9 cellular contexts compared by ENCODE assay signal in genomic region chr7:21412291-21412896, GRCh38. TPM values are rescaled to one million over a fixed set of nuclear protein-coding genes. Genes with fewer than 3 reads are reported as not detected.
DNase-seq lines count a peak whose midpoint lies in the region; ATAC-seq and TF ChIP-seq lines count a peak whose summit lies in the region.
"Had no signal": no experiment of that assay in that cellular context is flagged by ENCODE, and none has a peak within 500 bp of the region (broad histone marks: within the 10 kb centered on the region; RNA-seq: fewer than 3 reads in every experiment).

No MANE protein-coding gene starts in this region.

- TF ChIP-seq CTCF in testis (IDR thresholded peaks at IDR 0.05): no peak

- no peak overlapping the region for H3K23ac ChIP-seq in mesenchymal stem cell (ENCODE audit: low read length in 2 of 2)

- DNase-seq in mesenchymal stem cell (peak; percentile 4), COLO829 (ENCODE audit: low spot score) (no peak), cardiac septum (ENCODE audit: low spot score) (no peak), testis (no peak)

- ATAC-seq in GM18499 (IDR thresholded peaks at IDR 0.05; ENCODE audit: insufficient read depth, unreplicated experiment): peak; percentile 63
- peak; percentile 57 for ATAC-seq in GM21381 (IDR thresholded peaks at IDR 0.05; ENCODE audit: unreplicated experiment)
- peak; percentile 88 for ATAC-seq in HG03439 (IDR thresholded peaks at IDR 0.05; ENCODE audit: unreplicated experiment)
- no peak for ATAC-seq in HG03354 (IDR thresholded peaks at IDR 0.05; ENCODE audit: poor library complexity, severe bottlenecking, unreplicated experiment)

- H2AK5ac ChIP-seq in mesenchymal stem cell (ENCODE audit: low read length, severe bottlenecking): no peak overlapping the region

- H3K79me1 ChIP-seq in mesenchymal stem cell (replicated peaks; ENCODE audit: low read length, poor library complexity, severe bottlenecking): no peaks in the 10 kb centered on the region

- no peak overlapping the region for H3K9ac ChIP-seq in mesenchymal stem cell (ENCODE audit: low read length)

- H2BK120ac ChIP-seq in mesenchymal stem cell (ENCODE audit: low read depth, low read length): no peak overlapping the region

- H3K9me3 ChIP-seq in mesenchymal stem cell (ENCODE audit: control insufficient read depth, low read length) (no peaks in the 10 kb centered on the region), testis (no peaks in the 10 kb centered on the region)
- H3K9me3 ChIP-seq: neutrophil had no signal

- H3K36me3 ChIP-seq in mesenchymal stem cell (ENCODE audit: control insufficient read depth in 1 of 2, insufficient read depth in 2 of 2, low read depth in 1 of 2, low read length in 2 of 2) (no peaks in the 10 kb centered on the region), testis (ENCODE audit: low read depth, missing control alignments) (no peaks in the 10 kb centered on the region)
- H3K36me3 ChIP-seq: neutrophil had no signal

- intact Hi-C loops in cardiac septum (cut with DNase I) (no loop called here), testis (cut with DNase I; ENCODE audit: low total_unique reads) (no loop called here)

- H2AFZ ChIP-seq in mesenchymal stem cell (ENCODE audit: low read depth, low read length): no peak overlapping the region

- H3K4ac ChIP-seq in mesenchymal stem cell (ENCODE audit: low read depth in 1 of 2, low read length in 2 of 2): no peak overlapping the region

- no CpG with 5 or more reads among the region's 1 CpG for WGBS in mesenchymal stem cell
- 77 to 88% methylated on average over 1 of the region's 1 CpG for WGBS in testis, 2 donors

- no peak overlapping the region for H3K14ac ChIP-seq in mesenchymal stem cell (ENCODE audit: low read length in 2 of 2)

- TF ChIP-seq POLR2A in testis (IDR thresholded peaks at IDR 0.05): no peak

- H3K18ac ChIP-seq in mesenchymal stem cell (ENCODE audit: low read depth in 1 of 2, low read length in 2 of 2): no peak overlapping the region

- no peak overlapping the region for H2BK15ac ChIP-seq in mesenchymal stem cell (ENCODE audit: low read depth, poor library complexity, severe bottlenecking)

- H3K27ac ChIP-seq in mesenchymal stem cell (ENCODE audit: low read length, poor library complexity, severe bottlenecking): no peak overlapping the region
- H3K27ac ChIP-seq in testis: no peak overlapping the region
- H3K27ac ChIP-seq: neutrophil had no signal

- H3K4me3 ChIP-seq in mesenchymal stem cell (ENCODE audit: insufficient read depth in 1 of 2, low read depth in 1 of 2, low read length in 2 of 2) (no peak overlapping the region), testis (no peak overlapping the region)

- H3K4me1 ChIP-seq in mesenchymal stem cell (ENCODE audit: control insufficient read depth, insufficient read depth, low read depth, low read length) (no peaks in the 10 kb centered on the region), testis (no peaks in the 10 kb centered on the region)

- H4K91ac ChIP-seq in mesenchymal stem cell (ENCODE audit: low read length): no peak overlapping the region

- H3K27me3 ChIP-seq in mesenchymal stem cell (ENCODE audit: control insufficient read depth in 1 of 2, insufficient read depth in 1 of 2, low read length in 2 of 2) (peaks cover 0 to 7% of the 10 kb centered on the region in 2 experiments), testis (no peaks in the 10 kb centered on the region)
- H3K27me3 ChIP-seq: neutrophil had no signal

- H2BK12ac ChIP-seq in mesenchymal stem cell (ENCODE audit: low read length in 2 of 2): no peak overlapping the region

- H3K4me2 ChIP-seq in mesenchymal stem cell (ENCODE audit: low read length, poor library complexity, severe bottlenecking): no peak overlapping the region

- H4K8ac ChIP-seq in mesenchymal stem cell (ENCODE audit: low read length): no peak overlapping the region

- H2BK5ac ChIP-seq in mesenchymal stem cell (ENCODE audit: low read depth, low read length, poor library complexity, severe bottlenecking): no peak overlapping the region

RNA-seq across cellular contexts. Expression of gene SP4, which starts 15.5 kb away (rescaled TPM):
- 2.0 TPM for polyA plus RNA-seq in mesenchymal stem cell (2013, experiment 1 of 2)
- polyA plus RNA-seq in mesenchymal stem cell (2013, experiment 2 of 2): 1.7 TPM
- total RNA-seq in cardiac septum (6.1 TPM), testis (10 to 100 TPM; 13.6 to 14.7 TPM)
- polyA plus RNA-seq in testis (ENCODE audit: insufficient read depth, low read depth, low replicate concordance): 6.0 TPM
